In genomic region chr14:88023658-88024187, GRCh38 we compare ENCODE assay signal across 1 cellular context.
A peak's percentile ranks its signal among the peaks of the same experiment; 100 is the strongest.
TF ChIP-seq lines count a peak whose summit lies in the region.

No MANE protein-coding gene starts in this region.

TF ChIP-seq in HepG2, 621 proteins besides CTCF, POLR2A, EP300 and RAD21 (continued from another document and continues in another):
- TF ChIP-seq AHDC1 (CRISPR knock-in tag; IDR thresholded peaks at IDR 0.05; ENCODE audit: borderline replicate concordance): peak; percentile 79; the same call in 1 of the 2 replicates
- peak; percentile 42; the same call in 1 of the 2 replicates for TF ChIP-seq NCOA2 (CRISPR knock-in tag; IDR thresholded peaks at IDR 0.05)
- TF ChIP-seq DMAP1 (CRISPR knock-in tag; IDR thresholded peaks at IDR 0.05): 0 out of 2 replicates have a peak, but pooled peaks have one; percentile 9
- peak; percentile 23; the same call in 1 of the 2 replicates for TF ChIP-seq ZMYM4 (CRISPR knock-in tag; IDR thresholded peaks at IDR 0.05)
- peak; percentile 85 for TF ChIP-seq NR2F2 (IDR thresholded peaks at IDR 0.05; ENCODE audit: borderline replicate concordance, low read depth)
- peak; percentile 25 for TF ChIP-seq GFI1 (CRISPR knock-in tag; IDR thresholded peaks at IDR 0.05; ENCODE audit: borderline replicate concordance)
- peak; percentile 14; the same call in 1 of the 2 replicates for TF ChIP-seq PPARG (CRISPR knock-in tag; conservative IDR thresholded peaks at IDR 0.05)
- no peak for TF ChIP-seq RORA (CRISPR knock-in tag; IDR thresholded peaks at IDR 0.05)
- peak; percentile 85; the same call in 1 of the 2 replicates for TF ChIP-seq ZNF710 (CRISPR knock-in tag; IDR thresholded peaks at IDR 0.05; ENCODE audit: borderline replicate concordance)
- TF ChIP-seq TBX2 (CRISPR knock-in tag; IDR thresholded peaks at IDR 0.05; ENCODE audit: borderline replicate concordance): peak; percentile 48; the same call in 1 of the 2 replicates
- TF ChIP-seq ZNF441 (CRISPR knock-in tag; IDR thresholded peaks at IDR 0.05; ENCODE audit: borderline replicate concordance): no peak
- peak; percentile 9; the same call in 1 of the 2 replicates for TF ChIP-seq CEBPG (CRISPR knock-in tag; IDR thresholded peaks at IDR 0.05)
- peak; percentile 21; the same call in 1 of the 2 replicates for TF ChIP-seq ERF (CRISPR knock-in tag; IDR thresholded peaks at IDR 0.05)
- TF ChIP-seq FOXA3 (CRISPR knock-in tag; IDR thresholded peaks at IDR 0.05): peak; percentile 45
- TF ChIP-seq ZNF878 (CRISPR knock-in tag; IDR thresholded peaks at IDR 0.05): peak; percentile 51; the same call in 1 of the 2 replicates
- TF ChIP-seq ARID5B (CRISPR knock-in tag; IDR thresholded peaks at IDR 0.05): peak; percentile 67
- no peak for TF ChIP-seq SOX6 (IDR thresholded peaks at IDR 0.05)
- peak; percentile 87 for TF ChIP-seq SOX6 (CRISPR knock-in tag; IDR thresholded peaks at IDR 0.05)
- no peak for TF ChIP-seq ZNF224 (CRISPR knock-in tag; IDR thresholded peaks at IDR 0.05)
- TF ChIP-seq PHF21A (CRISPR knock-in tag; IDR thresholded peaks at IDR 0.05): peak; percentile 55; the same call in 1 of the 2 replicates
- no peak for TF ChIP-seq FOXA1 (IDR thresholded peaks at IDR 0.05)
- peak; percentile 43; the same call in 1 of the 2 replicates for TF ChIP-seq FOXA1 (CRISPR knock-in tag; IDR thresholded peaks at IDR 0.05)
- peak; percentile 24 for TF ChIP-seq CREM (IDR thresholded peaks at IDR 0.05)
- no peak for TF ChIP-seq CREM (CRISPR knock-in tag; IDR thresholded peaks at IDR 0.05)
- TF ChIP-seq ZNF564 (CRISPR knock-in tag; IDR thresholded peaks at IDR 0.05): no peak; the same call in 1 of the 2 replicates
- TF ChIP-seq IKZF5 (CRISPR knock-in tag; IDR thresholded peaks at IDR 0.05): peak; percentile 58; the same call in 1 of the 2 replicates
- TF ChIP-seq MEF2D (CRISPR knock-in tag; IDR thresholded peaks at IDR 0.05): peak; percentile 93
- no peak for TF ChIP-seq CAMTA2 (CRISPR knock-in tag; IDR thresholded peaks at IDR 0.05; ENCODE audit: borderline replicate concordance)
- TF ChIP-seq TEAD3 (CRISPR knock-in tag; optimal IDR thresholded peaks at IDR 0.05; ENCODE audit: borderline replicate concordance): peak; percentile 18
- TF ChIP-seq SP5 (CRISPR knock-in tag; IDR thresholded peaks at IDR 0.05; ENCODE audit: borderline replicate concordance, low read depth): peak; percentile 21; the same call in 1 of the 2 replicates
- no peak for TF ChIP-seq CBX1 (IDR thresholded peaks at IDR 0.05; ENCODE audit: low read depth)
- TF ChIP-seq ZNF362 (CRISPR knock-in tag; IDR thresholded peaks at IDR 0.05; ENCODE audit: borderline replicate concordance): 0 out of 2 replicates have a peak, but pooled peaks have one; percentile 1
- TF ChIP-seq HDAC1 (CRISPR knock-in tag; IDR thresholded peaks at IDR 0.05): peak; percentile 52; the same call in 1 of the 2 replicates
- no peak for TF ChIP-seq ZNF20 (CRISPR knock-in tag; IDR thresholded peaks at IDR 0.05)
- no peak; the same call in 1 of the 2 replicates for TF ChIP-seq ISL2 (CRISPR knock-in tag; IDR thresholded peaks at IDR 0.05)
- TF ChIP-seq HMGXB3 (CRISPR knock-in tag; IDR thresholded peaks at IDR 0.05; ENCODE audit: borderline replicate concordance): 0 out of 2 replicates have a peak, but pooled peaks have one; percentile 39
- peak; percentile 80 for TF ChIP-seq SOX5 (CRISPR knock-in tag; IDR thresholded peaks at IDR 0.05; ENCODE audit: borderline replicate concordance)
- TF ChIP-seq ZNF7 (CRISPR knock-in tag; IDR thresholded peaks at IDR 0.05): no peak
- TF ChIP-seq CREB1 (IDR thresholded peaks at IDR 0.05): no peak
- TF ChIP-seq CREB1 (CRISPR knock-in tag; IDR thresholded peaks at IDR 0.05): peak; percentile 59
- TF ChIP-seq ZNF788 (CRISPR knock-in tag; IDR thresholded peaks at IDR 0.05; ENCODE audit: borderline replicate concordance): peak; percentile 45; the same call in 1 of the 2 replicates
- no peak for TF ChIP-seq SP2 (CRISPR knock-in tag; IDR thresholded peaks at IDR 0.05)
- TF ChIP-seq ELF3 (CRISPR knock-in tag; IDR thresholded peaks at IDR 0.05): peak; percentile 94
- no peak for TF ChIP-seq ZNF780A (CRISPR knock-in tag; IDR thresholded peaks at IDR 0.05)
- no peak for TF ChIP-seq ZNF547 (CRISPR knock-in tag; IDR thresholded peaks at IDR 0.05)
- 0 out of 2 replicates have a peak, but pooled peaks have one; percentile 26 for TF ChIP-seq HNF4G (IDR thresholded peaks at IDR 0.05; ENCODE audit: borderline replicate concordance, low read depth, low read length)
- no peak for TF ChIP-seq HNF4G (CRISPR knock-in tag; IDR thresholded peaks at IDR 0.05; ENCODE audit: borderline replicate concordance, low read depth)
- TF ChIP-seq XRCC5 (optimal IDR thresholded peaks at IDR 0.05; ENCODE audit: low read length): peak; percentile 39
- TF ChIP-seq NR2F6 (IDR thresholded peaks at IDR 0.05): peak; percentile 90
- peak; percentile 89 for TF ChIP-seq NR2F6 (CRISPR knock-in tag; IDR thresholded peaks at IDR 0.05)
- TF ChIP-seq ZNF3 (CRISPR knock-in tag; IDR thresholded peaks at IDR 0.05): no peak
- TF ChIP-seq FIP1L1 (IDR thresholded peaks at IDR 0.05; ENCODE audit: borderline replicate concordance, insufficient read depth, low read depth, low read length): no peak
